Comparison of ENCODE assay signal across 25 cellular contexts in genomic region chr11:69211540-69212120, GRCh38. TPM values are rescaled to one million over a fixed set of nuclear protein-coding genes. Genes with fewer than 3 reads are reported as not detected.
A peak's percentile ranks its signal among the peaks of the same experiment; 100 is the strongest.
DNase-seq lines count a peak whose midpoint lies in the region; ATAC-seq, FAIRE-seq and TF ChIP-seq lines count a peak whose summit lies in the region.
"Had no signal": no experiment of that assay in that cellular context is flagged by ENCODE, and none has a peak within 500 bp of the region (broad histone marks: within the 10 kb centered on the region; RNA-seq: fewer than 3 reads in every experiment).

No MANE protein-coding gene starts in this region.

- no peak for TF ChIP-seq RAD21 in GM12878 (IDR thresholded peaks at IDR 0.05; ENCODE audit: insufficient read depth, low read depth, low read length)

- in situ Hi-C loops in GM12878 (cut with MboI) = no loop called here

- H3K4me2 ChIP-seq in GM12878 (ENCODE audit: control insufficient read depth, insufficient read depth) (no peak overlapping the region), osteoblast (ENCODE audit: insufficient read depth, low read length) (peak overlapping the region; percentile 50)

- ATAC-seq in left ventricle myocardium superior = no peak
- peak; percentile 56 for ATAC-seq in GM12878
- ATAC-seq in GM21447 (IDR thresholded peaks at IDR 0.05; ENCODE audit: unreplicated experiment) = no peak
- ATAC-seq: esophagus mucosa; left colon; naive thymus-derived CD8-positive, alpha-beta T cell had no signal

- FAIRE-seq in GM12878 (lab: Jason Lieb, UNC) (no peak), H54 (lab: Jason Lieb, UNC) (no peak)

- H4K20me1 ChIP-seq in GM12878 (ENCODE audit: control insufficient read depth, insufficient read depth) = no peaks in the 10 kb centered on the region
- H4K20me1 ChIP-seq in osteoblast (ENCODE audit: insufficient read depth, low read length) = no peaks in the 10 kb centered on the region

- CTCF ChIA-PET in GM12878 (lab: Yijun Ruan, JAX) = interaction anchor here (0.7 to 1.7 kb wide), 11 partner anchors 9 to 109 kb away, joined by 3 to 8 read pairs (median 3); partner anchors contain the start of gene MYEOV

- H3K4me1 ChIP-seq in GM12878 (ENCODE audit: control insufficient read depth, insufficient read depth, low read length) (peaks cover 20% of the 10 kb centered on the region), osteoblast (ENCODE audit: insufficient read depth, low read length) (peaks cover 4% of the 10 kb centered on the region)
- H3K4me1 ChIP-seq: HAP-1, transverse colon had no signal

- no peak overlapping the region for H3K9ac ChIP-seq in GM12878 (ENCODE audit: control insufficient read depth, insufficient read depth, low read length)

- H3K79me2 ChIP-seq in GM12878 (ENCODE audit: control insufficient read depth, insufficient read depth, low read length) (no peaks in the 10 kb centered on the region), osteoblast (ENCODE audit: insufficient read depth, low read length) (no peaks in the 10 kb centered on the region)

- H3K36me3 ChIP-seq in GM12878 (ENCODE audit: control insufficient read depth in 2 of 2, insufficient read depth in 2 of 2, low read length in 1 of 2) = no peaks in the 10 kb centered on the region
- no peaks in the 10 kb centered on the region for H3K36me3 ChIP-seq in osteoblast (ENCODE audit: insufficient read depth, low read length)
- H3K36me3 ChIP-seq: BE2C, brain microvascular endothelial cell, HAP-1, transverse colon had no signal

- no peak overlapping the region for H3K4me3 ChIP-seq in GM12878
- peak overlapping the region; percentile 10 for H3K4me3 ChIP-seq in osteoblast (ENCODE audit: insufficient read depth, low read length)
- H3K4me3 ChIP-seq: HAP-1, transverse colon had no signal

- TF ChIP-seq POLR2A in GM12878 (IDR thresholded peaks at IDR 0.05; ENCODE audit: low read depth, low read length) (no peak), H54 (IDR thresholded peaks at IDR 0.05; ENCODE audit: low read depth, low read length) (no peak)

- BruUV-seq in GM12878 (replicated peaks; lab: Mats Ljungman, UMichigan) = no TSS peak

- intact Hi-C loops in cardiac septum (cut with DNase I) = no loop called here
- intact Hi-C loops in left ventricle myocardium superior (cut with micrococcal nuclease) = no loop called here
- intact Hi-C loops in GM12878 (cut with micrococcal nuclease; ENCODE audit: unreplicated experiment) = loop anchor here (5.0 to 10.0 kb wide), 2 partner anchors 107 to 431 kb away; partner anchors contain the start of gene CCND1

- H3K9me3 ChIP-seq in GM12878 (replicated peaks; ENCODE audit: control insufficient read depth, insufficient read depth, low read length) (peaks cover 8% of the 10 kb centered on the region; the same call in 2 of the 3 replicates), osteoblast (ENCODE audit: low read depth, low read length) (no peaks in the 10 kb centered on the region)
- H3K9me3 ChIP-seq: BE2C, HAP-1, transverse colon had no signal

- TF ChIP-seq EP300 in GM12878 (IDR thresholded peaks at IDR 0.05; ENCODE audit: borderline replicate concordance in 1 of 2, control insufficient read depth in 1 of 2, low read depth in 2 of 2, low read length in 2 of 2) = no peak

- 29% methylated on average over 13 of the region's 13 CpGs for WGBS in GM12878 (ENCODE audit: insufficient coverage, insufficient replicate concordance, low lambda C conversion rate, missing lambda C conversion rate)

- no peaks in the 10 kb centered on the region; a peak in 1 of 4 replicates for H3K27me3 ChIP-seq in GM12878 (replicated peaks in 1 of 2; ENCODE audit: control insufficient read depth in 2 of 2, insufficient read depth in 2 of 2, low read length in 1 of 2)
- H3K27me3 ChIP-seq in osteoblast (ENCODE audit: insufficient read depth, low read length) = peaks cover 30% of the 10 kb centered on the region
- H3K27me3 ChIP-seq: BE2C, brain microvascular endothelial cell, transverse colon had no signal

- RAD21 ChIA-PET in GM12878 (lab: Charles Lee; ENCODE audit: unreplicated experiment) = interaction anchor here (0.7 to 1.6 kb wide), 9 partner anchors 27 to 431 kb away, joined by 3 to 6 read pairs (median 4); no protein-coding TSS in a partner anchor

- H3K27ac ChIP-seq in GM12878 (ENCODE audit: control insufficient read depth, insufficient read depth) (no peak overlapping the region), osteoblast (ENCODE audit: low read depth, low read length) (no peak overlapping the region)
- H3K27ac ChIP-seq: brain microvascular endothelial cell, transverse colon had no signal

- SMC1A ChIA-PET in GM12878 (lab: Charles Lee; ENCODE audit: uncharacterized antibody, unreplicated experiment) = interaction anchor here (0.7 to 1.5 kb wide), 11 partner anchors 20 to 109 kb away, joined by 3 to 8 read pairs (median 3); partner anchors contain the start of gene SMIM38

- H2AFZ ChIP-seq in GM12878 (ENCODE audit: control insufficient read depth, low read depth, low read length) (no peak overlapping the region), osteoblast (ENCODE audit: low read length) (no peak overlapping the region)

- no peak for TF ChIP-seq CTCF in GM12878 (IDR thresholded peaks at IDR 0.05 in 2 of 3, conservative IDR thresholded peaks at IDR 0.05 in 1 of 3; ENCODE audit: control insufficient read depth in 2 of 3, extremely low read depth in 1 of 3, insufficient read depth in 1 of 3, low read depth in 3 of 3, low read length in 3 of 3)
- TF ChIP-seq CTCF in osteoblast (IDR thresholded peaks at IDR 0.05; ENCODE audit: extremely low read depth, low read depth, low read length) = no peak

- POLR2A ChIA-PET in GM12878 (lab: Charles Lee) = interaction anchor here (0.7 to 1.5 kb wide), 4 partner anchors 27 to 66 kb away, joined by 3 to 5 read pairs (median 4); partner anchors contain the start of gene SMIM38

- DNase-seq in cardiac septum (ENCODE audit: low spot score) (peak; percentile 43), left ventricle myocardium superior (no peak), GM12878 (ENCODE audit: low read depth, low spot score) (no peak), osteoblast (ENCODE audit: insufficient read length, low spot score, missing footprints) (peak; percentile 75), dedifferentiated amniotic fluid mesenchymal stem cell (ENCODE audit: extremely low spot score) (no peak), H54 (ENCODE audit: insufficient read length, low spot score) (no peak), HPDE6-E6E7 (ENCODE audit: extremely low spot score) (no peak)
- DNase-seq: activated CD4-positive, alpha-beta memory T cell treated with anti-CD3 and anti-CD28 coated beads, Interleukin-2, amount 10 ng/mL, durations not matched to agents 7 days and 5 days; activated CD4-positive, CD25-positive, alpha-beta regulatory T cell; brain microvascular endothelial cell; DMS79; effector memory CD4-positive, alpha-beta T cell; foreskin melanocyte; GF-D8; Karpas-422; naive thymus-derived CD8-positive, alpha-beta T cell; NCI-H1694 treated with DMSO at 0.1 percent for 48 hours; NCI-H526 treated with DMSO at 0.1 percent for 48 hours; T-helper 9 cell; transverse colon had no signal

TF ChIP-seq in GM12878, 131 proteins besides CTCF, POLR2A, EP300 and RAD21 (continues in another document):
- TF ChIP-seq MYC (IDR thresholded peaks at IDR 0.05; ENCODE audit: insufficient read depth, insufficient read length, insufficient replicate concordance, low read length, severe bottlenecking) (no peak), TARDBP (IDR thresholded peaks at IDR 0.05; ENCODE audit: borderline replicate concordance) (no peak), ZNF274 (IDR thresholded peaks at IDR 0.05; ENCODE audit: insufficient read depth, insufficient read length) (no peak), ZBTB4 (CRISPR knock-in tag; IDR thresholded peaks at IDR 0.05) (no peak)

RNA-seq across cellular contexts. Expression of gene SMIM38, which starts 55.9 kb away (rescaled TPM):
- 0.19 TPM for total RNA-seq in cardiac septum
- total RNA-seq in left ventricle myocardium superior = not detected
- total RNA-seq in GM12878 (2013; cell fraction: nucleolus; rRNA removed) = 43.8 and 47.7 TPM in 2 replicates
- 3.8 and 5.3 TPM in 2 replicates for total RNA-seq in GM12878 (2014; rRNA removed)
- 1.8 and 2.1 TPM in 2 replicates for total RNA-seq in GM12878 (2014; rRNA removed; fragmentation: Illumina TruSeq; extraction: Trizol)
- total RNA-seq in GM12878 (2021) = 2.8 and 3.5 TPM in 2 replicates
- 2.6 TPM for polyA plus RNA-seq in GM12878 (2011; ENCODE audit: low read depth)
- 3.1 and 5.0 TPM in 2 replicates for polyA plus RNA-seq in GM12878 (2011; rRNA removed)
- 6.9 and 8.4 TPM in 2 replicates for polyA plus RNA-seq in GM12878 (2011; cell fraction: cytosol; rRNA removed)
- 11.2 and 17.9 TPM in 2 replicates for polyA plus RNA-seq in GM12878 (2011; cell fraction: nucleus; rRNA removed)
- polyA plus RNA-seq in GM12878 (2012) = 4.0 and 5.9 TPM in 2 replicates
- polyA plus RNA-seq in GM12878 (2014; fragmentation: Illumina TruSeq; extraction: Trizol) = 0.95 and 1.4 TPM in 2 replicates
- under 1 TPM in 1 of 2 experiments, not detected in 1; 0.15 TPM for polyA plus RNA-seq in GM12878 (2014; fragmentation: Nextera tagmentation; extraction: Ambion mirVana)
- 4.0 and 4.3 TPM in 2 replicates for polyA plus RNA-seq in GM12878 (2014; rRNA removed)
- under 1 TPM; 0.21 to 0.63 TPM for polyA plus RNA-seq in GM12878 (2016; fragmentation: Nextera tagmentation; extraction: Ambion mirVana)
- polyA minus RNA-seq in GM12878 (2011; rRNA and poly(A)+ RNA removed) = 7.4 and 15.5 TPM in 2 replicates
- 2.7 and 4.4 TPM in 2 replicates for polyA minus RNA-seq in GM12878 (2011; cell fraction: cytosol; rRNA and poly(A)+ RNA removed)
- 7.4 and 7.9 TPM in 2 replicates for polyA minus RNA-seq in GM12878 (2011; cell fraction: nucleus; rRNA and poly(A)+ RNA removed)
- total RNA-seq in osteoblast = under 0.01 and 0.29 TPM in 2 replicates

Comparison
In these comparisons a context has a peak if more than half of its experiments do, and no peak if none do; other contexts are left out.
1. DNase-seq: peak in cardiac septum (single experiment) and osteoblast (single experiment); none in left ventricle myocardium superior (single experiment), GM12878 (single experiment), dedifferentiated amniotic fluid mesenchymal stem cell (single experiment), H54 (single experiment) and HPDE6-E6E7 (single experiment).